In genomic region chr7:105678811-105679495, GRCh38 we compare ENCODE assay signal across 8 cellular contexts.
DNase-seq lines count a peak whose midpoint lies in the region; ATAC-seq and TF ChIP-seq lines count a peak whose summit lies in the region.

No MANE protein-coding gene starts in this region.

- H3K4me1 ChIP-seq in HEK293 (ENCODE audit: control insufficient read depth, insufficient read depth, low read length) = no peaks in the 10 kb centered on the region
- peaks cover 3 to 13% of the 10 kb centered on the region in 2 donors for H3K4me1 ChIP-seq in esophagus (ENCODE audit: control insufficient read depth in 2 of 2, insufficient read depth in 2 of 2, low read length in 1 of 2)
- no peaks in the 10 kb centered on the region; the same call in 1 of the 2 replicates for H3K4me1 ChIP-seq in SJCRH30

- CTCF ChIA-PET in HEK293 (lab: Yijun Ruan, JAX) = no interaction called here

- peak; percentile 23 for DNase-seq in ELF-1 (ENCODE audit: low read depth, low spot score)
- no peak for DNase-seq in nephron progenitor cell
- no peak for DNase-seq in NCI-H2196 (lab: John Stamatoyannopoulos, UW; ENCODE audit: unreplicated experiment)
- no peak for DNase-seq in SJCRH30

- H3K4me1 Mint-ChIP-seq in T-helper 1 cell treated with Interleukin-12 subunit alpha and Interleukin-12 subunit beta and Interleukin-4 antibody, amounts not matched to agents 30 μg/mL and 1 μg/mL, for 36 hours (ENCODE audit: low read depth) = peaks cover 47% of the 10 kb centered on the region
- peaks cover 15% of the 10 kb centered on the region for H3K4me1 Mint-ChIP-seq in nephron progenitor cell

- H3K9me3 Mint-ChIP-seq in T-helper 1 cell treated with Interleukin-12 subunit alpha and Interleukin-12 subunit beta and Interleukin-4 antibody, amounts not matched to agents 30 μg/mL and 1 μg/mL, for 36 hours = no peaks in the 10 kb centered on the region
- H3K9me3 Mint-ChIP-seq in nephron progenitor cell = no peaks in the 10 kb centered on the region

- POLR2A ChIA-PET in HEK293 (lab: Yijun Ruan, JAX) = no interaction called here

- H3K4me3 ChIP-seq in HEK293 (ENCODE audit: low read depth, low read length) (no peak overlapping the region), esophagus (ENCODE audit: low read depth in 1 of 2, low read length in 2 of 2) (peak overlapping the region; percentile 42 to 52), SJCRH30 (no peak overlapping the region)

- no peak for ATAC-seq in HG03520 (IDR thresholded peaks at IDR 0.05; ENCODE audit: unreplicated experiment)

- H3K9me3 ChIP-seq in HEK293 (ENCODE audit: control insufficient read depth, insufficient read depth, low read depth, low read length) (no peaks in the 10 kb centered on the region), esophagus (ENCODE audit: control insufficient read depth in 2 of 2, insufficient read depth in 1 of 2, low read depth in 1 of 2, low read length in 1 of 2) (no peaks in the 10 kb centered on the region), SJCRH30 (replicated peaks) (no peaks in the 10 kb centered on the region)

- H3K27me3 ChIP-seq in esophagus (ENCODE audit: control insufficient read depth in 1 of 2, insufficient read depth in 2 of 2, low read length in 2 of 2) (no peaks in the 10 kb centered on the region), SJCRH30 (no peaks in the 10 kb centered on the region)

- H3K27me3 Mint-ChIP-seq in T-helper 1 cell treated with Interleukin-12 subunit alpha and Interleukin-12 subunit beta and Interleukin-4 antibody, amounts not matched to agents 30 μg/mL and 1 μg/mL, for 36 hours (ENCODE audit: low read depth) = no peaks in the 10 kb centered on the region
- H3K27me3 Mint-ChIP-seq in nephron progenitor cell (ENCODE audit: low read depth, poor library complexity) = no peaks in the 10 kb centered on the region

- H3K4me3 Mint-ChIP-seq in T-helper 1 cell treated with Interleukin-12 subunit alpha and Interleukin-12 subunit beta and Interleukin-4 antibody, amounts not matched to agents 30 μg/mL and 1 μg/mL, for 36 hours = peak overlapping the region; percentile 89
- no peak overlapping the region for H3K4me3 Mint-ChIP-seq in nephron progenitor cell

- TF ChIP-seq CTCF in HEK293 (tag by site-specific recombination; IDR thresholded peaks at IDR 0.05) = no peak
- TF ChIP-seq CTCF in nephron progenitor cell (IDR thresholded peaks at IDR 0.05) = no peak

- H3K27ac Mint-ChIP-seq in T-helper 1 cell treated with Interleukin-12 subunit alpha and Interleukin-12 subunit beta and Interleukin-4 antibody, amounts not matched to agents 30 μg/mL and 1 μg/mL, for 36 hours = peak overlapping the region; percentile 96
- H3K27ac Mint-ChIP-seq in nephron progenitor cell = peak overlapping the region; percentile 77

- H3K27ac ChIP-seq in HEK293 (ENCODE audit: extremely low read depth, low read depth, low read length) = no peak overlapping the region
- H3K27ac ChIP-seq in esophagus (ENCODE audit: low read depth in 2 of 2, low read length in 1 of 2) = peak overlapping the region; percentile 79 to 86
- no peak overlapping the region for H3K27ac ChIP-seq in SJCRH30

- H3K36me3 Mint-ChIP-seq in T-helper 1 cell treated with Interleukin-12 subunit alpha and Interleukin-12 subunit beta and Interleukin-4 antibody, amounts not matched to agents 30 μg/mL and 1 μg/mL, for 36 hours (ENCODE audit: low read depth) = peaks cover 4% of the 10 kb centered on the region
- peaks cover 3% of the 10 kb centered on the region for H3K36me3 Mint-ChIP-seq in nephron progenitor cell (ENCODE audit: low read depth)

- WGBS in esophagus, 2 donors = 10 to 15% methylated on average over 25 of the region's 25 CpGs

- H3K36me3 ChIP-seq in HEK293 (ENCODE audit: control insufficient read depth in 2 of 2, insufficient read depth in 1 of 2, low read length in 2 of 2) (no peaks in the 10 kb centered on the region), esophagus (ENCODE audit: control insufficient read depth in 2 of 2, insufficient read depth in 2 of 2, low read length in 1 of 2) (no peaks in the 10 kb centered on the region), SJCRH30 (no peaks in the 10 kb centered on the region)

TF ChIP-seq in HEK293, 187 proteins besides CTCF, POLR2A, EP300 and RAD21:
- TF ChIP-seq ZNF600 (tag by site-specific recombination; IDR thresholded peaks at IDR 0.05) (peak; percentile 75), YY2 (tag by site-specific recombination; IDR thresholded peaks at IDR 0.05) (no peak), ZNF548 (tag by site-specific recombination; IDR thresholded peaks at IDR 0.05) (no peak), SP7 (tag by site-specific recombination; IDR thresholded peaks at IDR 0.05) (no peak), ZNF514 (tag by site-specific recombination; IDR thresholded peaks at IDR 0.05) (no peak), ZNF211 (tag by site-specific recombination; IDR thresholded peaks at IDR 0.05; ENCODE audit: low read depth) (no peak)

Comparison
In these comparisons a context has a peak if more than half of its experiments do, and no peak if none do; other contexts are left out.
1. H3K27ac ChIP-seq: peak in esophagus (2 of 2); none in HEK293 (single experiment) and SJCRH30 (single experiment).
2. H3K4me3 ChIP-seq: peak in esophagus (2 of 2); none in HEK293 (single experiment) and SJCRH30 (single experiment).